Comparison of ENCODE assay signal across 8 cellular contexts in genomic region chr6:93419304-93420162, GRCh38. TPM values are rescaled to one million over a fixed set of nuclear protein-coding genes. Genes with fewer than 3 reads are reported as not detected.
DNase-seq lines count a peak whose midpoint lies in the region; ATAC-seq, FAIRE-seq and TF ChIP-seq lines count a peak whose summit lies in the region.

Gene EPHA7, minus strand, starts transcription at chr6:93419559. Its CDS starts 218 bp downstream, at chr6:93419341.

- TF ChIP-seq EP300 in K562 (IDR thresholded peaks at IDR 0.05; ENCODE audit: low read length), result no peak

- H3K4ac ChIP-seq in trophoblast cell (ENCODE audit: low read depth, low read length), result no peak within 1 kb of the TSS

- TF ChIP-seq CTCF in K562 (IDR thresholded peaks at IDR 0.05 in 2 of 3, conservative IDR thresholded peaks at IDR 0.05 in 1 of 3; ENCODE audit: insufficient read depth in 2 of 3, low read depth in 1 of 3, low read length in 3 of 3), result no peak

- H4K91ac ChIP-seq in trophoblast cell (ENCODE audit: low read depth, low read length), result no peak within 1 kb of the TSS

- H2BK5ac ChIP-seq in trophoblast cell (ENCODE audit: low read depth, low read length, poor library complexity), result no peak within 1 kb of the TSS

- no peaks in the 10 kb centered on the region for H3K79me2 ChIP-seq in K562 (ENCODE audit: control insufficient read depth, insufficient read depth, low read length)
- H3K79me2 ChIP-seq in trophoblast cell (ENCODE audit: control insufficient read depth, insufficient read depth, low read length, poor library complexity), result no peaks in the 10 kb centered on the region

- H3K9me3 ChIP-seq in HUES48 (ENCODE audit: control insufficient read depth, insufficient read depth, low read length) (no peaks in the 10 kb centered on the region), K562 (replicated peaks; ENCODE audit: control insufficient read depth, insufficient read depth, low read depth, low read length) (no peaks in the 10 kb centered on the region), trophoblast cell (ENCODE audit: insufficient read depth, low read depth, low read length) (no peaks in the 10 kb centered on the region)

- H3K14ac ChIP-seq in trophoblast cell (ENCODE audit: low read length), result no peak within 1 kb of the TSS

- no peak for FAIRE-seq in K562 (lab: Jason Lieb, UNC)

- no peak within 1 kb of the TSS for H3K23ac ChIP-seq in trophoblast cell (ENCODE audit: low read length)

- H3K4me3 ChIP-seq in HUES48 (ENCODE audit: low read depth, low read length), result peak within 1 kb of the TSS; percentile 98
- H3K4me3 ChIP-seq in K562, result no peak within 1 kb of the TSS
- H3K4me3 ChIP-seq in trophoblast cell (ENCODE audit: low read depth, low read length), result peak within 1 kb of the TSS; percentile 77

- H4K12ac ChIP-seq in trophoblast cell (ENCODE audit: low read depth, low read length), result no peak within 1 kb of the TSS

- no peak within 1 kb of the TSS for H3K4me2 ChIP-seq in K562 (ENCODE audit: insufficient read depth, low read length)
- peak within 1 kb of the TSS; percentile 95 for H3K4me2 ChIP-seq in trophoblast cell (ENCODE audit: low read length)

- intact Hi-C loops in K562 (cut with micrococcal nuclease), result no loop called here

- H3K27me3 ChIP-seq in HUES48 (ENCODE audit: control insufficient read depth, insufficient read depth, low read length) (peaks cover 49% of the 10 kb centered on the region), K562 (ENCODE audit: control insufficient read depth in 2 of 2, insufficient read depth in 2 of 2, low read length in 2 of 2) (no peaks in the 10 kb centered on the region), trophoblast cell (ENCODE audit: insufficient read depth, low read length) (peaks cover 22% of the 10 kb centered on the region)

- peak within 1 kb of the TSS; percentile 84 for H3K27ac ChIP-seq in HUES48 (ENCODE audit: low read depth, low read length)
- no peak within 1 kb of the TSS for H3K27ac ChIP-seq in K562 (ENCODE audit: extremely low read depth, low read depth, low read length)
- peak within 1 kb of the TSS; percentile 48 for H3K27ac ChIP-seq in trophoblast cell (ENCODE audit: low read depth, low read length)

- H3K36me3 ChIP-seq in HUES48 (ENCODE audit: control insufficient read depth, insufficient read depth, low read length), result no peaks in the 10 kb centered on the region
- no peaks in the 10 kb centered on the region for H3K36me3 ChIP-seq in K562 (ENCODE audit: control insufficient read depth, insufficient read depth, low read length)
- H3K36me3 ChIP-seq in trophoblast cell (ENCODE audit: control insufficient read depth in 1 of 2, insufficient read depth in 2 of 2, low read length in 2 of 2), result no peaks in the 10 kb centered on the region

- peaks cover 21% of the 10 kb centered on the region; the same call in 1 of the 2 replicates for H3K4me1 ChIP-seq in HUES48 (ENCODE audit: control insufficient read depth, insufficient read depth, low read length)
- H3K4me1 ChIP-seq in K562 (replicated peaks in 1 of 2; ENCODE audit: control insufficient read depth in 2 of 2, insufficient read depth in 2 of 2, low read length in 2 of 2), result no peaks in the 10 kb centered on the region; a peak in 1 of 5 replicates
- H3K4me1 ChIP-seq in trophoblast cell (ENCODE audit: control insufficient read depth in 1 of 2, insufficient read depth in 2 of 2, low read length in 2 of 2), result peaks cover 4 to 8% of the 10 kb centered on the region in 2 experiments

- no peak within 1 kb of the TSS for H2AFZ ChIP-seq in K562 (ENCODE audit: low read depth, low read length)
- peak within 1 kb of the TSS; percentile 11 for H2AFZ ChIP-seq in trophoblast cell (ENCODE audit: insufficient read depth, low read length, poor library complexity)

- H4K8ac ChIP-seq in trophoblast cell (ENCODE audit: low read depth, low read length), result no peak within 1 kb of the TSS

- H3K79me1 ChIP-seq in trophoblast cell (ENCODE audit: low read length), result no peaks in the 10 kb centered on the region

- no TSS peak for BruUV-seq in K562 (replicated peaks; lab: Mats Ljungman, UMichigan)

- H3K9me1 ChIP-seq in K562 (ENCODE audit: control insufficient read depth, insufficient read depth, low read length), result no peaks in the 10 kb centered on the region

- H2BK120ac ChIP-seq in trophoblast cell (ENCODE audit: insufficient read depth, low read length, poor library complexity), result no peak within 1 kb of the TSS

- CTCF ChIA-PET in K562 (lab: Yijun Ruan, JAX; ENCODE audit: low intra/inter-chr PET ratio), result no interaction called here

- H2BK12ac ChIP-seq in trophoblast cell (ENCODE audit: low read length), result no peak within 1 kb of the TSS

- H3K9ac ChIP-seq in HUES48 (ENCODE audit: low read depth, low read length) (peak within 1 kb of the TSS; percentile 52), K562 (ENCODE audit: insufficient read depth in 1 of 2, low read depth in 2 of 2, low read length in 2 of 2) (no peak within 1 kb of the TSS), trophoblast cell (ENCODE audit: low read length) (no peak within 1 kb of the TSS)

- DNase-seq in DMS53 (lab: John Stamatoyannopoulos, UW) (peak; percentile 97), OCI-M2 (lab: John Stamatoyannopoulos, UW; ENCODE audit: unreplicated experiment) (peak; percentile 92), K562 (ENCODE audit: extremely low read depth in 1 of 4, low spot score in 3 of 4) (peak; percentile 1 to 23 (median 16)), hepatic stellate cell (ENCODE audit: low spot score) (peak; percentile 78), trophoblast cell (peak; percentile 1 to 30), AML-193 (lab: John Stamatoyannopoulos, UW) (no peak)

- no peak for TF ChIP-seq RAD21 in K562 (CRISPR knock-in tag; conservative IDR thresholded peaks at IDR 0.05 in 1 of 2, IDR thresholded peaks at IDR 0.05 in 1 of 2)

- no peak for TF ChIP-seq POLR2A in K562 (conservative IDR thresholded peaks at IDR 0.05)

- no peaks in the 10 kb centered on the region for H4K20me1 ChIP-seq in K562 (replicated peaks; ENCODE audit: control insufficient read depth, insufficient read depth, low read length)

- ATAC-seq in GM21529 (IDR thresholded peaks at IDR 0.05; ENCODE audit: unreplicated experiment) (peak; percentile 73), K562 (peak; percentile 53; the same call in 1 of the 3 replicates)

- in situ Hi-C loops in K562 (cut with MboI), result no loop called here

- POLR2A ChIA-PET in K562 (lab: Yijun Ruan, JAX), result no interaction called here

- no peak within 1 kb of the TSS for H3K18ac ChIP-seq in trophoblast cell (ENCODE audit: low read length)

- H2AK5ac ChIP-seq in trophoblast cell (ENCODE audit: low read length), result no peak within 1 kb of the TSS

- 13% methylated on average over 39 of the region's 50 CpGs for WGBS in K562 (ENCODE audit: insufficient coverage, low coverage, missing lambda C conversion rate)
- no CpG with 5 or more reads among the region's 50 CpGs for WGBS in trophoblast cell (ENCODE audit: extremely low coverage, insufficient coverage, insufficient read length)

TF ChIP-seq in K562, 482 proteins besides CTCF, POLR2A, EP300 and RAD21:
- TF ChIP-seq PKNOX1 (IDR thresholded peaks at IDR 0.05) (peak; percentile 90), BDP1 (IDR thresholded peaks at IDR 0.05; ENCODE audit: insufficient read depth, insufficient read length) (no peak)

RNA-seq across cellular contexts. Expression of gene EPHA7, which starts in this region (rescaled TPM):
- total RNA-seq in K562 (2011; cell fraction: chromatin; rRNA removed; ENCODE audit: low replicate concordance), result not detected in 2 replicates
- not detected in 2 replicates for total RNA-seq in K562 (2011; cell fraction: nucleolus; rRNA removed)
- total RNA-seq in K562 (2011; cell fraction: nucleoplasm; rRNA removed), result not detected in 2 replicates
- total RNA-seq in K562 (2014; rRNA removed) (not detected in 2 replicates), K562 (2014; rRNA removed; fragmentation: Illumina TruSeq; extraction: Trizol) (not detected in 2 replicates), K562 (2015; rRNA removed; fragmentation: Illumina TruSeq; extraction: Trizol) (not detected in 2 replicates), K562 (2021) (not detected in 2 replicates)
- polyA plus RNA-seq in K562 (2011; rRNA removed) (not detected in 2 replicates), K562 (2014; fragmentation: Illumina TruSeq; extraction: Trizol) (not detected in 2 replicates), K562 (2014; fragmentation: Nextera tagmentation; extraction: Ambion mirVana) (not detected), K562 (2014; rRNA removed) (not detected in 2 replicates)
- polyA plus RNA-seq in K562 (2011; cell fraction: cytosol; rRNA removed), result not detected in 2 replicates
- not detected in 2 replicates for polyA plus RNA-seq in K562 (2011; cell fraction: nucleus; rRNA removed)
- 0.04 TPM in 1 of 2 replicates, not detected in the other for polyA plus RNA-seq in K562 (2012)
- not detected in 2 replicates for polyA minus RNA-seq in K562 (2011; rRNA and poly(A)+ RNA removed)
- polyA minus RNA-seq in K562 (2011; cell fraction: cytosol; rRNA and poly(A)+ RNA removed), result not detected in 2 replicates
- not detected in 2 replicates for polyA minus RNA-seq in K562 (2011; cell fraction: nucleus; rRNA and poly(A)+ RNA removed)
- 0.74 and 0.75 TPM in 2 replicates for polyA plus RNA-seq in trophoblast cell (2013)

Comparison
In these comparisons a context has a peak if more than half of its experiments do, and no peak if none do; other contexts are left out.
1. Peak in DNase-seq and ATAC-seq in K562; RNA of the gene not detected or under 1 TPM.
2. DNase-seq: peak in DMS53 (single experiment), OCI-M2 (single experiment), hepatic stellate cell (single experiment) and trophoblast cell (2 of 2); none in AML-193 (0 of 2).